In genomic region chr4:1783970-1784369, GRCh38 we compare ENCODE assay signal across 11 cellular contexts.
"Had no signal": no experiment of that assay in that cellular context is flagged by ENCODE, and none has a peak within 500 bp of the region (broad histone marks: within the 10 kb centered on the region; RNA-seq: fewer than 3 reads in every experiment).

No MANE protein-coding gene starts in this region.

- H3K36me3 ChIP-seq: transverse colon had no signal

- H3K4me3 ChIP-seq: lung, transverse colon had no signal

- H3K27ac ChIP-seq: parathyroid adenoma, transverse colon, VCaP had no signal

- H3K9me3 ChIP-seq: transverse colon had no signal

- DNase-seq: activated CD4-positive, alpha-beta T cell treated with anti-CD3 and anti-CD28 coated beads for 36 hours; activated CD8-positive, alpha-beta T cell treated with anti-CD3 and anti-CD28 coated beads for 36 hours; activated naive CD4-positive, alpha-beta T cell; effector CD4-positive, alpha-beta T cell; hippocampal formation; naive B cell; T1000; transverse colon had no signal

- H3K4me1 ChIP-seq: parathyroid adenoma had no signal
